Comparison of ENCODE assay signal across 1 cellular context in genomic region chr7:150404785-150405583, GRCh38.
TF ChIP-seq lines count a peak whose summit lies in the region.

No MANE protein-coding gene starts in this region.

TF ChIP-seq in K562, 482 proteins besides CTCF, POLR2A, EP300 and RAD21 (continued from another document and continues in another):
- TF ChIP-seq, protein P1, sequence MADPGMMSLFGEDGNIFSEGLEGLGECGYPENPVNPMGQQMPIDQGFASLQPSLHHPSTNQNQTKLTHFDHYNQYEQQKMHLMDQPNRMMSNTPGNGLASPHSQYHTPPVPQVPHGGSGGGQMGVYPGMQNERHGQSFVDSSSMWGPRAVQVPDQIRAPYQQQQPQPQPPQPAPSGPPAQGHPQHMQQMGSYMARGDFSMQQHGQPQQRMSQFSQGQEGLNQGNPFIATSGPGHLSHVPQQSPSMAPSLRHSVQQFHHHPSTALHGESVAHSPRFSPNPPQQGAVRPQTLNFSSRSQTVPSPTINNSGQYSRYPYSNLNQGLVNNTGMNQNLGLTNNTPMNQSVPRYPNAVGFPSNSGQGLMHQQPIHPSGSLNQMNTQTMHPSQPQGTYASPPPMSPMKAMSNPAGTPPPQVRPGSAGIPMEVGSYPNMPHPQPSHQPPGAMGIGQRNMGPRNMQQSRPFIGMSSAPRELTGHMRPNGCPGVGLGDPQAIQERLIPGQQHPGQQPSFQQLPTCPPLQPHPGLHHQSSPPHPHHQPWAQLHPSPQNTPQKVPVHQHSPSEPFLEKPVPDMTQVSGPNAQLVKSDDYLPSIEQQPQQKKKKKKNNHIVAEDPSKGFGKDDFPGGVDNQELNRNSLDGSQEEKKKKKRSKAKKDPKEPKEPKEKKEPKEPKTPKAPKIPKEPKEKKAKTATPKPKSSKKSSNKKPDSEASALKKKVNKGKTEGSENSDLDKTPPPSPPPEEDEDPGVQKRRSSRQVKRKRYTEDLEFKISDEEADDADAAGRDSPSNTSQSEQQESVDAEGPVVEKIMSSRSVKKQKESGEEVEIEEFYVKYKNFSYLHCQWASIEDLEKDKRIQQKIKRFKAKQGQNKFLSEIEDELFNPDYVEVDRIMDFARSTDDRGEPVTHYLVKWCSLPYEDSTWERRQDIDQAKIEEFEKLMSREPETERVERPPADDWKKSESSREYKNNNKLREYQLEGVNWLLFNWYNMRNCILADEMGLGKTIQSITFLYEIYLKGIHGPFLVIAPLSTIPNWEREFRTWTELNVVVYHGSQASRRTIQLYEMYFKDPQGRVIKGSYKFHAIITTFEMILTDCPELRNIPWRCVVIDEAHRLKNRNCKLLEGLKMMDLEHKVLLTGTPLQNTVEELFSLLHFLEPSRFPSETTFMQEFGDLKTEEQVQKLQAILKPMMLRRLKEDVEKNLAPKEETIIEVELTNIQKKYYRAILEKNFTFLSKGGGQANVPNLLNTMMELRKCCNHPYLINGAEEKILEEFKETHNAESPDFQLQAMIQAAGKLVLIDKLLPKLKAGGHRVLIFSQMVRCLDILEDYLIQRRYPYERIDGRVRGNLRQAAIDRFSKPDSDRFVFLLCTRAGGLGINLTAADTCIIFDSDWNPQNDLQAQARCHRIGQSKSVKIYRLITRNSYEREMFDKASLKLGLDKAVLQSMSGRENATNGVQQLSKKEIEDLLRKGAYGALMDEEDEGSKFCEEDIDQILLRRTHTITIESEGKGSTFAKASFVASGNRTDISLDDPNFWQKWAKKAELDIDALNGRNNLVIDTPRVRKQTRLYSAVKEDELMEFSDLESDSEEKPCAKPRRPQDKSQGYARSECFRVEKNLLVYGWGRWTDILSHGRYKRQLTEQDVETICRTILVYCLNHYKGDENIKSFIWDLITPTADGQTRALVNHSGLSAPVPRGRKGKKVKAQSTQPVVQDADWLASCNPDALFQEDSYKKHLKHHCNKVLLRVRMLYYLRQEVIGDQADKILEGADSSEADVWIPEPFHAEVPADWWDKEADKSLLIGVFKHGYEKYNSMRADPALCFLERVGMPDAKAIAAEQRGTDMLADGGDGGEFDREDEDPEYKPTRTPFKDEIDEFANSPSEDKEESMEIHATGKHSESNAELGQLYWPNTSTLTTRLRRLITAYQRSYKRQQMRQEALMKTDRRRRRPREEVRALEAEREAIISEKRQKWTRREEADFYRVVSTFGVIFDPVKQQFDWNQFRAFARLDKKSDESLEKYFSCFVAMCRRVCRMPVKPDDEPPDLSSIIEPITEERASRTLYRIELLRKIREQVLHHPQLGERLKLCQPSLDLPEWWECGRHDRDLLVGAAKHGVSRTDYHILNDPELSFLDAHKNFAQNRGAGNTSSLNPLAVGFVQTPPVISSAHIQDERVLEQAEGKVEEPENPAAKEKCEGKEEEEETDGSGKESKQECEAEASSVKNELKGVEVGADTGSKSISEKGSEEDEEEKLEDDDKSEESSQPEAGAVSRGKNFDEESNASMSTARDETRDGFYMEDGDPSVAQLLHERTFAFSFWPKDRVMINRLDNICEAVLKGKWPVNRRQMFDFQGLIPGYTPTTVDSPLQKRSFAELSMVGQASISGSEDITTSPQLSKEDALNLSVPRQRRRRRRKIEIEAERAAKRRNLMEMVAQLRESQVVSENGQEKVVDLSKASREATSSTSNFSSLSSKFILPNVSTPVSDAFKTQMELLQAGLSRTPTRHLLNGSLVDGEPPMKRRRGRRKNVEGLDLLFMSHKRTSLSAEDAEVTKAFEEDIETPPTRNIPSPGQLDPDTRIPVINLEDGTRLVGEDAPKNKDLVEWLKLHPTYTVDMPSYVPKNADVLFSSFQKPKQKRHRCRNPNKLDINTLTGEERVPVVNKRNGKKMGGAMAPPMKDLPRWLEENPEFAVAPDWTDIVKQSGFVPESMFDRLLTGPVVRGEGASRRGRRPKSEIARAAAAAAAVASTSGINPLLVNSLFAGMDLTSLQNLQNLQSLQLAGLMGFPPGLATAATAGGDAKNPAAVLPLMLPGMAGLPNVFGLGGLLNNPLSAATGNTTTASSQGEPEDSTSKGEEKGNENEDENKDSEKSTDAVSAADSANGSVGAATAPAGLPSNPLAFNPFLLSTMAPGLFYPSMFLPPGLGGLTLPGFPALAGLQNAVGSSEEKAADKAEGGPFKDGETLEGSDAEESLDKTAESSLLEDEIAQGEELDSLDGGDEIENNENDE (IDR thresholded peaks at IDR 0.05; ENCODE audit: low read depth, low read length) = peak; percentile 99
- TF ChIP-seq ZNF778 (CRISPR knock-in tag; IDR thresholded peaks at IDR 0.05) (no peak), POU5F1 (IDR thresholded peaks at IDR 0.05; ENCODE audit: borderline replicate concordance, low read depth, low read length, partially characterized antibody) (no peak), NR2F6 (CRISPR knock-in tag; IDR thresholded peaks at IDR 0.05) (0 out of 2 replicates have a peak, but pooled peaks have one; percentile 21), HDAC2 (IDR thresholded peaks at IDR 0.05) (peak; percentile 27; the same call in 1 of the 2 replicates), ERF (CRISPR knock-in tag; IDR thresholded peaks at IDR 0.05) (peak; percentile 30; the same call in 1 of the 2 replicates), SMARCB1 (IDR thresholded peaks at IDR 0.05; ENCODE audit: insufficient read length, low read depth) (no peak), FOXJ2 (tag; IDR thresholded peaks at IDR 0.05) (peak; percentile 68; the same call in 1 of the 2 replicates), NCOA2 (IDR thresholded peaks at IDR 0.05; ENCODE audit: partially characterized antibody in 2 of 2) (no peak), ZNF124 (CRISPR knock-in tag; IDR thresholded peaks at IDR 0.05) (no peak), BACH1 (tag; IDR thresholded peaks at IDR 0.05) (no peak; the same call in 1 of the 2 replicates), NR2C2 (CRISPR knock-in tag; IDR thresholded peaks at IDR 0.05) (no peak), NR2C2 (tag; IDR thresholded peaks at IDR 0.05) (peak; percentile 80), SIN3B (IDR thresholded peaks at IDR 0.05; ENCODE audit: low read depth) (peak; percentile 79), SIRT6 (IDR thresholded peaks at IDR 0.05; ENCODE audit: low read depth, low read length) (no peak), ZBTB11 (CRISPR knock-in tag; IDR thresholded peaks at IDR 0.05) (peak in 1 of 3 experiments; percentile 76; a peak in 2 of 6 replicates), HOXB6 (CRISPR knock-in tag; IDR thresholded peaks at IDR 0.05; ENCODE audit: borderline replicate concordance) (no peak), ZNF431 (CRISPR knock-in tag; IDR thresholded peaks at IDR 0.05) (peak; percentile 80), DACH1 (IDR thresholded peaks at IDR 0.05; ENCODE audit: partially characterized antibody) (no peak), CHD4 (IDR thresholded peaks at IDR 0.05; ENCODE audit: insufficient read depth, insufficient replicate concordance, low read depth, low read length, poor library complexity, severe bottlenecking) (no peak), SNRNP70 (optimal IDR thresholded peaks at IDR 0.05; ENCODE audit: low read depth, low read length) (no peak), BDP1 (IDR thresholded peaks at IDR 0.05; ENCODE audit: insufficient read depth, insufficient read length) (no peak), RBM15 (IDR thresholded peaks at IDR 0.05; ENCODE audit: insufficient read depth, low read length) (no peak), SREBF2 (CRISPR knock-in tag; IDR thresholded peaks at IDR 0.05) (no peak), KAT2B (IDR thresholded peaks at IDR 0.05; ENCODE audit: low read depth, low read length) (peak; percentile 73), SMAD4 (CRISPR knock-in tag; conservative IDR thresholded peaks at IDR 0.05) (peak; percentile 98), ZNF76 (CRISPR knock-in tag; IDR thresholded peaks at IDR 0.05; ENCODE audit: borderline replicate concordance) (0 out of 2 replicates have a peak, but pooled peaks have one; percentile 27), ZNF384 (IDR thresholded peaks at IDR 0.05; ENCODE audit: low read depth, low read length) (peak; percentile 9; the same call in 1 of the 2 replicates), MIER1 (IDR thresholded peaks at IDR 0.05; ENCODE audit: low read depth) (no peak), ZNF57 (CRISPR knock-in tag; IDR thresholded peaks at IDR 0.05) (no peak), ARHGAP35 (IDR thresholded peaks at IDR 0.05; ENCODE audit: partially characterized antibody) (no peak), KDM5B (IDR thresholded peaks at IDR 0.05; ENCODE audit: insufficient replicate concordance, low read depth, low read length) (peak; percentile 93), POLR2B (IDR thresholded peaks at IDR 0.05; ENCODE audit: low read depth, partially characterized antibody) (no peak), SREBF1 (IDR thresholded peaks at IDR 0.05; ENCODE audit: borderline replicate concordance, low read depth, low read length) (peak; percentile 77), TAF15 (IDR thresholded peaks at IDR 0.05; ENCODE audit: low read depth, low read length) (no peak), ZNF24 (IDR thresholded peaks at IDR 0.05) (peak; percentile 92), CBFA2T2 (conservative IDR thresholded peaks at IDR 0.05) (peak; percentile 6; the same call in 1 of the 2 replicates), ZNF324 (CRISPR knock-in tag; IDR thresholded peaks at IDR 0.05) (no peak), ZNF511 (CRISPR knock-in tag; IDR thresholded peaks at IDR 0.05) (peak; percentile 91), ZNF584 (CRISPR knock-in tag; IDR thresholded peaks at IDR 0.05; ENCODE audit: low read depth) (peak; percentile 79; the same call in 1 of the 2 replicates)
- TF ChIP-seq, protein P2, sequence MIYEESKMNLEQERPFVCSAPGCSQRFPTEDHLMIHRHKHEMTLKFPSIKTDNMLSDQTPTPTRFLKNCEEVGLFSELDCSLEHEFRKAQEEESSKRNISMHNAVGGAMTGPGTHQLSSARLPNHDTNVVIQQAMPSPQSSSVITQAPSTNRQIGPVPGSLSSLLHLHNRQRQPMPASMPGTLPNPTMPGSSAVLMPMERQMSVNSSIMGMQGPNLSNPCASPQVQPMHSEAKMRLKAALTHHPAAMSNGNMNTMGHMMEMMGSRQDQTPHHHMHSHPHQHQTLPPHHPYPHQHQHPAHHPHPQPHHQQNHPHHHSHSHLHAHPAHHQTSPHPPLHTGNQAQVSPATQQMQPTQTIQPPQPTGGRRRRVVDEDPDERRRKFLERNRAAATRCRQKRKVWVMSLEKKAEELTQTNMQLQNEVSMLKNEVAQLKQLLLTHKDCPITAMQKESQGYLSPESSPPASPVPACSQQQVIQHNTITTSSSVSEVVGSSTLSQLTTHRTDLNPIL (CRISPR knock-in tag; IDR thresholded peaks at IDR 0.05) = no peak
- TF ChIP-seq, protein P3, sequence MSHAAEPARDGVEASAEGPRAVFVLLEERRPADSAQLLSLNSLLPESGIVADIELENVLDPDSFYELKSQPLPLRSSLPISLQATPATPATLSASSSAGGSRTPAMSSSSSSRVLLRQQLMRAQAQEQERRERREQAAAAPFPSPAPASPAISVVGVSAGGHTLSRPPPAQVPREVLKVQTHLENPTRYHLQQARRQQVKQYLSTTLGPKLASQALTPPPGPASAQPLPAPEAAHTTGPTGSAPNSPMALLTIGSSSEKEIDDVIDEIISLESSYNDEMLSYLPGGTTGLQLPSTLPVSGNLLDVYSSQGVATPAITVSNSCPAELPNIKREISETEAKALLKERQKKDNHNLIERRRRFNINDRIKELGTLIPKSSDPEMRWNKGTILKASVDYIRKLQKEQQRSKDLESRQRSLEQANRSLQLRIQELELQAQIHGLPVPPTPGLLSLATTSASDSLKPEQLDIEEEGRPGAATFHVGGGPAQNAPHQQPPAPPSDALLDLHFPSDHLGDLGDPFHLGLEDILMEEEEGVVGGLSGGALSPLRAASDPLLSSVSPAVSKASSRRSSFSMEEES (CRISPR knock-in tag; IDR thresholded peaks at IDR 0.05) = no peak
- TF ChIP-seq, protein P4, sequence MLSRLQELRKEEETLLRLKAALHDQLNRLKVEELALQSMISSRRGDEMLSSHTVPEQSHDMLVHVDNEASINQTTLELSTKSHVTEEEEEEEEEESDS (CRISPR knock-in tag; IDR thresholded peaks at IDR 0.05) = no peak
- TF ChIP-seq, protein P5, sequence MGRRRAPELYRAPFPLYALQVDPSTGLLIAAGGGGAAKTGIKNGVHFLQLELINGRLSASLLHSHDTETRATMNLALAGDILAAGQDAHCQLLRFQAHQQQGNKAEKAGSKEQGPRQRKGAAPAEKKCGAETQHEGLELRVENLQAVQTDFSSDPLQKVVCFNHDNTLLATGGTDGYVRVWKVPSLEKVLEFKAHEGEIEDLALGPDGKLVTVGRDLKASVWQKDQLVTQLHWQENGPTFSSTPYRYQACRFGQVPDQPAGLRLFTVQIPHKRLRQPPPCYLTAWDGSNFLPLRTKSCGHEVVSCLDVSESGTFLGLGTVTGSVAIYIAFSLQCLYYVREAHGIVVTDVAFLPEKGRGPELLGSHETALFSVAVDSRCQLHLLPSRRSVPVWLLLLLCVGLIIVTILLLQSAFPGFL (CRISPR knock-in tag; IDR thresholded peaks at IDR 0.05) = no peak
- TF ChIP-seq, protein P6, sequence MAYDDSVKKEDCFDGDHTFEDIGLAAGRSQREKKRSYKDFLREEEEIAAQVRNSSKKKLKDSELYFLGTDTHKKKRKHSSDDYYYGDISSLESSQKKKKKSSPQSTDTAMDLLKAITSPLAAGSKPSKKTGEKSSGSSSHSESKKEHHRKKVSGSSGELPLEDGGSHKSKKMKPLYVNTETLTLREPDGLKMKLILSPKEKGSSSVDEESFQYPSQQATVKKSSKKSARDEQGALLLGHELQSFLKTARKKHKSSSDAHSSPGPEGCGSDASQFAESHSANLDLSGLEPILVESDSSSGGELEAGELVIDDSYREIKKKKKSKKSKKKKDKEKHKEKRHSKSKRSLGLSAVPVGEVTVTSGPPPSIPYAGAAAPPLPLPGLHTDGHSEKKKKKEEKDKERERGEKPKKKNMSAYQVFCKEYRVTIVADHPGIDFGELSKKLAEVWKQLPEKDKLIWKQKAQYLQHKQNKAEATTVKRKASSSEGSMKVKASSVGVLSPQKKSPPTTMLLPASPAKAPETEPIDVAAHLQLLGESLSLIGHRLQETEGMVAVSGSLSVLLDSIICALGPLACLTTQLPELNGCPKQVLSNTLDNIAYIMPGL (CRISPR knock-in tag; IDR thresholded peaks at IDR 0.05) = no peak
